In the genomic region with DNA sequence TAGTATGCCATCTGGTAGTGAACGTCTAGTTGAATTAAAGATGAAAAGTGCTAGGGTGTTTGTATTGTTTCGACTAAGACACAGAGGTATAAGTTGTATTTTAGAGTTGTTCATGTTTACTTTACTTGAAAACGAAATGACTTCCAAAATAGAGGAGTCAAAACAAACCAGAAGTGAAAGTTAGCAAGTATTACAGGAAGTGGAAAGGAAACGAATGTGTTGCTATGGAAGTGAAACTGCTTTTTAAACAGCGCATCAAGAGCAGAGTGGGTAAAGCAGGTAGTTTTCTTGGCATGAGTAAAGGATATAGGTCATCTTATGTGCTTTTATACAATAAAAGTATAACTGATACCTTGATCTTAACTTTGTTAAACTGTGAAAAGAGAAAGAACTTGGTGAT, we compare ENCODE assay signal across 10 cellular contexts. TPM values are rescaled to one million over a fixed set of nuclear protein-coding genes. Genes with fewer than 3 reads are reported as not detected.
A peak's percentile ranks its signal among the peaks of the same experiment; 100 is the strongest.
DNase-seq lines count a peak whose midpoint lies in the region; ATAC-seq and TF ChIP-seq lines count a peak whose summit lies in the region.
"Had no signal": no experiment of that assay in that cellular context is flagged by ENCODE, and none has a peak within 500 bp of the region (broad histone marks: within the 10 kb centered on the region; RNA-seq: fewer than 3 reads in every experiment).

No MANE protein-coding gene starts in this region.

- H3K4me3 Mint-ChIP-seq in activated T-cell treated with anti-CD3 and anti-CD28 coated beads, Interleukin-2, amount 50 U/mL, for 4 hours = peak overlapping the region; percentile 68
- peak overlapping the region; percentile 77 for H3K4me3 Mint-ChIP-seq in activated B cell treated with CpG ODN at 0.5 μM for 24 hours
- H3K4me3 Mint-ChIP-seq: nephron had no signal

- CTCF ChIA-PET in activated B cell treated with CpG ODN at 0.5 μM for 24 hours (lab: Charles Lee) = interaction anchor here (1.6 kb wide), 1 partner anchor 153 kb away, joined by 7 read pairs; no protein-coding TSS in a partner anchor

- peaks cover 2% of the 10 kb centered on the region for H3K27me3 Mint-ChIP-seq in activated T-cell treated with anti-CD3 and anti-CD28 coated beads, Interleukin-2, amount 50 U/mL, for 4 hours (ENCODE audit: low read depth)
- H3K27me3 Mint-ChIP-seq in activated B cell treated with CpG ODN at 0.5 μM for 24 hours = peaks cover 3% of the 10 kb centered on the region

- H3K27ac Mint-ChIP-seq in activated B cell treated with CpG ODN at 0.5 μM for 24 hours = peak overlapping the region; percentile 94
- H3K27ac Mint-ChIP-seq: nephron had no signal

- H3K4me1 Mint-ChIP-seq in activated T-cell treated with anti-CD3 and anti-CD28 coated beads, Interleukin-2, amount 50 U/mL, for 4 hours (ENCODE audit: low read depth) = peaks cover 28% of the 10 kb centered on the region
- peaks cover 45% of the 10 kb centered on the region for H3K4me1 Mint-ChIP-seq in activated B cell treated with CpG ODN at 0.5 μM for 24 hours
- H3K4me1 Mint-ChIP-seq: nephron had no signal

- intact Hi-C loops in activated B cell treated with CpG ODN at 0.5 μM for 24 hours (cut with micrococcal nuclease) = loop anchor here (1.0 to 5.0 kb wide), 5 partner anchors 59 to 584 kb away; a partner anchor contains a TSS
- intact Hi-C loops in left cardiac atrium (cut with DNase I) = no loop called here

- POLR2A ChIA-PET in activated B cell treated with CpG ODN at 0.5 μM for 24 hours (lab: Charles Lee) = interaction anchor here (0.7 kb wide), 1 partner anchor 178 kb away, joined by 3 read pairs; no protein-coding TSS in a partner anchor

- no peaks in the 10 kb centered on the region for H3K9me3 Mint-ChIP-seq in activated T-cell treated with anti-CD3 and anti-CD28 coated beads, Interleukin-2, amount 50 U/mL, for 4 hours
- H3K9me3 Mint-ChIP-seq in activated B cell treated with CpG ODN at 0.5 μM for 24 hours = no peaks in the 10 kb centered on the region

- no peak for TF ChIP-seq CTCF in activated B cell treated with CpG ODN at 0.5 μM for 24 hours (IDR thresholded peaks at IDR 0.05)

- H3K36me3 Mint-ChIP-seq in activated T-cell treated with anti-CD3 and anti-CD28 coated beads, Interleukin-2, amount 50 U/mL, for 4 hours (ENCODE audit: insufficient read depth) = no peaks in the 10 kb centered on the region
- H3K36me3 Mint-ChIP-seq in activated B cell treated with CpG ODN at 0.5 μM for 24 hours (ENCODE audit: low read depth) = no peaks in the 10 kb centered on the region

- DNase-seq in activated T-cell treated with anti-CD3 and anti-CD28 coated beads, Interleukin-2, amount 50 U/mL, for 4 hours = no peak
- no peak for DNase-seq in activated T-cell treated with anti-CD3 and anti-CD28 coated beads, Interleukin-2, amount 50 U/mL, for 48 hours
- DNase-seq in activated B cell treated with CpG ODN at 0.5 μM for 24 hours (no peak), left cardiac atrium (no peak), occipital lobe (lab: John Stamatoyannopoulos, UW) (no peak), NCI-H748 (lab: John Stamatoyannopoulos, UW; ENCODE audit: unreplicated experiment) (no peak)
- no peak for DNase-seq in stimulated activated naive CD8-positive, alpha-beta T cell treated with anti-CD3 and anti-CD28 coated beads, Interleukin-15, Interleukin-2, amounts not matched to agents 100 U/mL and 50 U/mL, for 24 hours
- DNase-seq: tibial artery had no signal

- peak; percentile 90 for ATAC-seq in activated T-cell treated with anti-CD3 and anti-CD28 coated beads, Interleukin-2, amount 50 U/mL, for 4 hours
- ATAC-seq in HG03025 (IDR thresholded peaks at IDR 0.05; ENCODE audit: low FRiP score, unreplicated experiment) (peak; percentile 78), activated B cell treated with CpG ODN at 0.5 μM for 24 hours (ENCODE audit: low read depth) (peak; percentile 78), left cardiac atrium (no peak)
- peak; percentile 81 for ATAC-seq in stimulated activated naive CD8-positive, alpha-beta T cell treated with anti-CD3 and anti-CD28 coated beads, Interleukin-15, Interleukin-2, amounts not matched to agents 100 U/mL and 50 U/mL, for 24 hours

RNA-seq across cellular contexts. Expression of a gene that starts 20.0 kb away (rescaled TPM):
- not detected for total RNA-seq in activated T-cell treated with anti-CD3 and anti-CD28 coated beads, Interleukin-2, amount 50 U/mL, for 4 hours
- total RNA-seq in activated B cell treated with CpG ODN at 0.5 μM for 24 hours (not detected in 2 replicates), left cardiac atrium (not detected), occipital lobe (not detected)

RNA-seq across cellular contexts. Expression of a gene that starts 59.3 kb away (rescaled TPM):
- total RNA-seq in activated T-cell treated with anti-CD3 and anti-CD28 coated beads, Interleukin-2, amount 50 U/mL, for 4 hours = 10 to 100 TPM; 28.6 to 31.5 (median 29.3) TPM
- total RNA-seq in activated B cell treated with CpG ODN at 0.5 μM for 24 hours = 19.7 TPM in 2 replicates
- total RNA-seq in left cardiac atrium = 100 to 1,000 TPM; 141 to 253 TPM
- total RNA-seq in occipital lobe = 32.9 TPM

Comparison
In these comparisons a context has a peak if more than half of its experiments do, and no peak if none do; other contexts are left out.
1. ATAC-seq: peak in activated T-cell treated with anti-CD3 and anti-CD28 coated beads, Interleukin-2, amount 50 U/mL, for 4 hours (2 of 2), HG03025 (single experiment), activated B cell treated with CpG ODN at 0.5 μM for 24 hours (single experiment) and stimulated activated naive CD8-positive, alpha-beta T cell treated with anti-CD3 and anti-CD28 coated beads, Interleukin-15, Interleukin-2, amounts not matched to agents 100 U/mL and 50 U/mL, for 24 hours (single experiment); none in left cardiac atrium (0 of 2).